In the genomic region with DNA sequence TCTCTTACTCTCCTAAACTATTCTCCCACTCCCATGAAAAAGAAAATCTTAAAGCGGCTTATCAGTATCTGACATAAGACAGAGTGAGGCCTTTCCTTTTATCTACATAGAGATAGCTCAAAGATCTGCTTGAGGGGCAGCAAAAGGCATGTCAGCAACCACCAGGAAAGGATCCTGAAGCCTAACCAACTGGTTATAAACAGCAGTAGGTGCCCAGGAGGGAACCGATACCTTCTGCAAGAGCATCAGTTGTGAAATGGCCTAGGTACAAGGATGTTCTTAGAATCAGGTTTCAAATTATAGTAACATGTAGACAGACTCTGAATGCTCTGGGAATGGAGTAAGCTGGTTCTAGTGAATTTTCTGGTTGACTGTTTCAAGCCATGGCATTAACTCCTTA, we compare ENCODE assay signal across 14 cellular contexts. TPM values are rescaled to one million over a fixed set of nuclear protein-coding genes. Genes with fewer than 3 reads are reported as not detected.
A peak's percentile ranks its signal among the peaks of the same experiment; 100 is the strongest.
DNase-seq lines count a peak whose midpoint lies in the region; ATAC-seq, FAIRE-seq and TF ChIP-seq lines count a peak whose summit lies in the region.
"Had no signal": no experiment of that assay in that cellular context is flagged by ENCODE, and none has a peak within 500 bp of the region (broad histone marks: within the 10 kb centered on the region; RNA-seq: fewer than 3 reads in every experiment).

No MANE protein-coding gene starts in this region.

- H3K4me1 Mint-ChIP-seq in naive thymus-derived CD8-positive, alpha-beta T cell, result peaks cover 51 to 98% (median 96%) of the 10 kb centered on the region in 4 donors

- H2AFZ ChIP-seq in HepG2 (ENCODE audit: low read length), result no peak overlapping the region
- no peak overlapping the region for H2AFZ ChIP-seq in GM12878 (ENCODE audit: control insufficient read depth, low read depth, low read length)

- no peaks in the 10 kb centered on the region for H3K9me3 ChIP-seq in HepG2 (ENCODE audit: low read length)
- no peaks in the 10 kb centered on the region for H3K9me3 ChIP-seq in right lobe of liver
- H3K9me3 ChIP-seq in GM12878 (replicated peaks; ENCODE audit: control insufficient read depth, insufficient read depth, low read length), result no peaks in the 10 kb centered on the region
- H3K9me3 ChIP-seq in uterus, result no peaks in the 10 kb centered on the region
- H3K9me3 ChIP-seq: adrenal gland had no signal

- FAIRE-seq in HepG2 (lab: Jason Lieb, UNC) (no peak), GM12878 (lab: Jason Lieb, UNC) (no peak)
- FAIRE-seq: urothelium cell line had no signal

- peak overlapping the region; percentile 76 for H3K27ac ChIP-seq in HepG2 (ENCODE audit: extremely low read length, insufficient read depth, low read length)
- H3K27ac ChIP-seq in right lobe of liver, result peak overlapping the region in 1 of 3 donors; percentile 4
- H3K27ac ChIP-seq in GM12878 (ENCODE audit: control insufficient read depth, insufficient read depth), result peak overlapping the region; percentile 62
- H3K27ac ChIP-seq in uterus, result no peak overlapping the region

- WGBS in HepG2 (ENCODE audit: low lambda C conversion rate), result 97% methylated on average over 2 of the region's 2 CpGs
- 93% methylated on average over 2 of the region's 2 CpGs for WGBS in right lobe of liver (ENCODE audit: insufficient coverage, low coverage, low lambda C conversion rate, missing lambda C conversion rate)
- 97% methylated on average over 2 of the region's 2 CpGs for WGBS in GM12878 (ENCODE audit: insufficient coverage, insufficient replicate concordance, low lambda C conversion rate, missing lambda C conversion rate)

- BruUV-seq in HepG2 (replicated peaks; lab: Mats Ljungman, UMichigan) (no TSS peak), GM12878 (replicated peaks; lab: Mats Ljungman, UMichigan) (no TSS peak)

- H3K9me3 Mint-ChIP-seq in naive thymus-derived CD8-positive, alpha-beta T cell, result no peaks in the 10 kb centered on the region

- RAD21 ChIA-PET in GM12878 (lab: Charles Lee; ENCODE audit: unreplicated experiment), result interaction anchor here (0.6 to 6.1 kb wide), 12 partner anchors 8 to 805 kb away, joined by 3 to 64 read pairs (median 10); no protein-coding TSS in a partner anchor

- H3K36me3 ChIP-seq in HepG2 (replicated peaks in 1 of 2; ENCODE audit: control insufficient read depth in 1 of 2, insufficient read depth in 2 of 2, low read length in 2 of 2), result no peaks in the 10 kb centered on the region
- H3K36me3 ChIP-seq in right lobe of liver, result no peaks in the 10 kb centered on the region
- peaks cover 0 to 3% of the 10 kb centered on the region in 2 experiments; a peak in 2 of 4 replicates for H3K36me3 ChIP-seq in GM12878 (ENCODE audit: control insufficient read depth in 2 of 2, insufficient read depth in 2 of 2, low read length in 1 of 2)
- H3K36me3 ChIP-seq in uterus, result no peaks in the 10 kb centered on the region
- H3K36me3 ChIP-seq: adrenal gland had no signal

- TF ChIP-seq EP300 in HepG2 (IDR thresholded peaks at IDR 0.05; ENCODE audit: low read depth in 2 of 2, low read length in 2 of 2) (no peak), HepG2 (CRISPR knock-in tag; IDR thresholded peaks at IDR 0.05; ENCODE audit: borderline replicate concordance) (no peak), GM12878 (IDR thresholded peaks at IDR 0.05; ENCODE audit: borderline replicate concordance in 1 of 2, control insufficient read depth in 1 of 2, low read depth in 2 of 2, low read length in 2 of 2) (no peak)

- H3K79me2 ChIP-seq in HepG2 (ENCODE audit: insufficient read depth, low read length), result peaks cover 91% of the 10 kb centered on the region
- peaks cover 95% of the 10 kb centered on the region for H3K79me2 ChIP-seq in GM12878 (ENCODE audit: control insufficient read depth, insufficient read depth, low read length)

- 0 out of 2 replicates have a peak, but pooled peaks cover 4% of the 10 kb centered on the region for H4K20me1 ChIP-seq in HepG2 (ENCODE audit: insufficient read depth, low read length)
- H4K20me1 ChIP-seq in GM12878 (ENCODE audit: control insufficient read depth, insufficient read depth), result 0 out of 2 replicates have a peak, but pooled peaks cover 5% of the 10 kb centered on the region

- peaks cover under 1 to 5% (median 1%) of the 10 kb centered on the region in 3 donors for H3K36me3 Mint-ChIP-seq in naive thymus-derived CD8-positive, alpha-beta T cell

- H3K9ac ChIP-seq in HepG2 (ENCODE audit: insufficient read depth, low read depth, low read length) (peak overlapping the region; percentile 56; the same call in 1 of the 2 replicates), GM12878 (ENCODE audit: control insufficient read depth, insufficient read depth, low read length) (no peak overlapping the region)

- ATAC-seq in HepG2 (no peak), right lobe of liver (no peak), GM12878 (peak; percentile 9; the same call in 1 of the 3 replicates)
- no peak for ATAC-seq in naive thymus-derived CD8-positive, alpha-beta T cell

- H3K4me3 Mint-ChIP-seq in naive thymus-derived CD8-positive, alpha-beta T cell, result peak overlapping the region in 6 of 10 donors; percentile 3 to 70 (median 50)

- no peak for TF ChIP-seq POLR2A in HepG2 (IDR thresholded peaks at IDR 0.05; ENCODE audit: insufficient read depth in 1 of 2, low read depth in 2 of 2, low read length in 2 of 2)
- no peak for TF ChIP-seq POLR2A in right lobe of liver (IDR thresholded peaks at IDR 0.05)
- no peak for TF ChIP-seq POLR2A in GM12878 (IDR thresholded peaks at IDR 0.05; ENCODE audit: low read depth, low read length)
- TF ChIP-seq POLR2A in uterus (IDR thresholded peaks at IDR 0.05), result no peak

- in situ Hi-C loops in HepG2 (cut with HindIII; ENCODE audit: extremely low pct_ligation_motif_present, low pct_unique_long_range_greater_than_20kb) (no loop called here), GM12878 (cut with MboI) (no loop called here)

- SMC1A ChIA-PET in GM12878 (lab: Charles Lee; ENCODE audit: uncharacterized antibody, unreplicated experiment), result interaction anchor here (0.6 to 9.3 kb wide), 12 partner anchors 11 to 347 kb away, joined by 3 to 89 read pairs (median 6); no protein-coding TSS in a partner anchor

- peak overlapping the region in 9 of 10 donors; percentile 17 to 80 (median 59) for H3K27ac Mint-ChIP-seq in naive thymus-derived CD8-positive, alpha-beta T cell

- peak overlapping the region; percentile 70 for H3K4me2 ChIP-seq in HepG2 (ENCODE audit: low read depth, low read length)
- 0 out of 2 replicates have a peak overlapping the region, but pooled peaks have one; percentile 81 for H3K4me2 ChIP-seq in GM12878 (ENCODE audit: control insufficient read depth, insufficient read depth)

- peaks cover 74% of the 10 kb centered on the region for H3K4me1 ChIP-seq in HepG2 (ENCODE audit: insufficient read depth, low read length)
- H3K4me1 ChIP-seq in right lobe of liver, result peaks cover 0 to 32% (median 8%) of the 10 kb centered on the region in 4 donors
- H3K4me1 ChIP-seq in GM12878 (ENCODE audit: control insufficient read depth, insufficient read depth, low read length), result peaks cover 61% of the 10 kb centered on the region
- H3K4me1 ChIP-seq in uterus, result peaks cover 0 to 6% of the 10 kb centered on the region in 2 donors

- POLR2A ChIA-PET in HepG2 (lab: Yijun Ruan, JAX), result interaction anchor here (1.3 to 2.9 kb wide), 3 partner anchors 8 to 22 kb away, joined by 5 to 21 read pairs (median 8); partner anchors contain the start of gene JARID2
- POLR2A ChIA-PET in GM12878 (lab: Charles Lee), result interaction anchor here (0.9 to 2.8 kb wide), 6 partner anchors 13 to 57 kb away, joined by 3 to 12 read pairs (median 6); partner anchors contain the start of gene JARID2
- POLR2A ChIA-PET in naive thymus-derived CD8-positive, alpha-beta T cell (lab: Charles Lee), result interaction anchor here (1.0 to 2.1 kb wide), 2 partner anchors 13 to 18 kb away, joined by 3 to 8 read pairs; no protein-coding TSS in a partner anchor

- intact Hi-C loops in HepG2 (cut with micrococcal nuclease; ENCODE audit: unreplicated experiment), result loop anchor here (2.0 kb wide), 2 partner anchors 14 to 18 kb away; no protein-coding TSS in a partner anchor
- intact Hi-C loops in right lobe of liver (cut with DNase I), result no loop called here
- intact Hi-C loops in GM12878 (cut with micrococcal nuclease; ENCODE audit: unreplicated experiment), result loop anchor here (5.0 kb wide), 1 partner anchor 35 kb away; no protein-coding TSS in a partner anchor
- intact Hi-C loops in uterus (cut with DNase I; ENCODE audit: low total_unique reads), result no loop called here

- TF ChIP-seq CTCF in HepG2 (CRISPR knock-in tag; IDR thresholded peaks at IDR 0.05) (no peak), right lobe of liver (IDR thresholded peaks at IDR 0.05) (no peak), GM12878 (IDR thresholded peaks at IDR 0.05 in 2 of 3, conservative IDR thresholded peaks at IDR 0.05 in 1 of 3; ENCODE audit: control insufficient read depth in 2 of 3, extremely low read depth in 1 of 3, insufficient read depth in 1 of 3, low read depth in 3 of 3, low read length in 3 of 3) (no peak), uterus (IDR thresholded peaks at IDR 0.05) (no peak)

- H3K27me3 Mint-ChIP-seq in naive thymus-derived CD8-positive, alpha-beta T cell, result no peaks in the 10 kb centered on the region

- H3K4me3 ChIP-seq in HepG2 (replicated peaks in 1 of 3; ENCODE audit: insufficient read depth in 1 of 3, low read depth in 2 of 3, low read length in 3 of 3), result no peak overlapping the region
- no peak overlapping the region for H3K4me3 ChIP-seq in right lobe of liver
- no peak overlapping the region for H3K4me3 ChIP-seq in GM12878
- no peak overlapping the region for H3K4me3 ChIP-seq in uterus
- H3K4me3 ChIP-seq: adrenal gland had no signal

- no peak for DNase-seq in HepG2 (ENCODE audit: low spot score)
- DNase-seq in right lobe of liver, result no peak
- no peak for DNase-seq in GM12878 (ENCODE audit: low read depth, low spot score)
- DNase-seq in naive thymus-derived CD8-positive, alpha-beta T cell, result no peak
- no peak for DNase-seq in uterus
- no peak for DNase-seq in stimulated activated CD4-positive, alpha-beta T cell treated with anti-CD3 and anti-CD28 coated beads, Interleukin-1b, Interleukin-23, amount 100 ng/mL, for 48 hours
- no peak for DNase-seq in SW 1271 (lab: John Stamatoyannopoulos, UW)
- no peak for DNase-seq in NCI-H1930 (lab: John Stamatoyannopoulos, UW)
- DNase-seq: adrenal gland, DMS53, NCI-H1105 treated with DMSO at 0.1 percent for 48 hours, NCI-H526 treated with DMSO at 0.1 percent for 48 hours, T1000 had no signal

- H3K27me3 ChIP-seq in HepG2 (ENCODE audit: control insufficient read depth in 1 of 2, insufficient read depth in 2 of 2, low read length in 2 of 2) (no peaks in the 10 kb centered on the region), right lobe of liver (no peaks in the 10 kb centered on the region), GM12878 (replicated peaks in 1 of 2; ENCODE audit: control insufficient read depth in 2 of 2, insufficient read depth in 2 of 2, low read length in 1 of 2) (no peaks in the 10 kb centered on the region), uterus (no peaks in the 10 kb centered on the region)
- H3K27me3 ChIP-seq: adrenal gland had no signal

- CTCF ChIA-PET in HepG2 (lab: Yijun Ruan, JAX; ENCODE audit: low intra/inter-chr PET ratio, low total read pairs) (no interaction called here), GM12878 (lab: Yijun Ruan, JAX) (interaction anchor here (1.3 to 3.0 kb wide), 4 partner anchors 11 to 121 kb away, joined by 3 to 21 read pairs (median 8); no protein-coding TSS in a partner anchor)

- TF ChIP-seq RAD21 in HepG2 (CRISPR knock-in tag; IDR thresholded peaks at IDR 0.05) (no peak), GM12878 (IDR thresholded peaks at IDR 0.05; ENCODE audit: insufficient read depth, low read depth, low read length) (no peak)

RNA-seq across cellular contexts. Expression of gene JARID2, which starts 21.4 kb away (rescaled TPM):
- total RNA-seq in HepG2 (2016; rRNA removed; fragmentation: Illumina TruSeq; extraction: Trizol) (10.0 and 10.3 TPM in 2 replicates), right lobe of liver (1 to 10 TPM; 2.5 to 3.9 (median 3.0) TPM), GM12878 (2014; rRNA removed) (11.2 and 11.8 TPM in 2 replicates), GM12878 (2014; rRNA removed; fragmentation: Illumina TruSeq; extraction: Trizol) (12.4 and 13.4 TPM in 2 replicates), GM12878 (2021) (19.7 and 21.1 TPM in 2 replicates), uterus (10 to 100 TPM in 2 of 4 donors, 1 to 10 TPM in 2; 2.6 to 15.8 (median 8.0) TPM)
- total RNA-seq in HepG2 (2016; cell fraction: cytosol; rRNA removed; fragmentation: Illumina TruSeq; extraction: Trizol; ENCODE audit: low read depth), result 1.0 and 1.4 TPM in 2 replicates
- total RNA-seq in HepG2 (2016; cell fraction: insoluble cytoplasmic fraction; rRNA removed; fragmentation: Illumina TruSeq; extraction: Trizol), result 9.6 and 10.6 TPM in 2 replicates
- 2.7 and 2.8 TPM in 2 replicates for total RNA-seq in HepG2 (2016; cell fraction: membrane; rRNA removed; fragmentation: Illumina TruSeq; extraction: Trizol)
- total RNA-seq in HepG2 (2016; cell fraction: nucleus; rRNA removed; fragmentation: Illumina TruSeq; extraction: Trizol), result 10.4 and 13.0 TPM in 2 replicates
- polyA plus RNA-seq in HepG2 (2011; rRNA removed) (7.5 TPM in 2 replicates), GM12878 (2011; rRNA removed) (17.9 and 21.6 TPM in 2 replicates), GM12878 (2014; fragmentation: Illumina TruSeq; extraction: Trizol) (13.7 and 14.6 TPM in 2 replicates), GM12878 (2014; fragmentation: Nextera tagmentation; extraction: Ambion mirVana) (1 to 10 TPM; 4.2 to 5.2 TPM), GM12878 (2014; rRNA removed) (12.2 and 12.7 TPM in 2 replicates), GM12878 (2016; fragmentation: Nextera tagmentation; extraction: Ambion mirVana) (1 to 10 TPM; 5.9 to 7.4 TPM)
- polyA plus RNA-seq in HepG2 (2011; cell fraction: cytosol; rRNA removed), result 5.9 and 6.7 TPM in 2 replicates
- polyA plus RNA-seq in HepG2 (2011; cell fraction: nucleus; rRNA removed), result 11.8 and 13.9 TPM in 2 replicates
- 7.9 and 9.2 TPM in 2 replicates for polyA plus RNA-seq in HepG2 (2012)
- 0.23 and 0.37 TPM in 2 replicates for polyA plus RNA-seq in HepG2 (2016; cell fraction: cytosol; fragmentation: Illumina TruSeq; extraction: Trizol; ENCODE audit: low read depth)
- 8.5 and 10.1 TPM in 2 replicates for polyA plus RNA-seq in HepG2 (2016; cell fraction: insoluble cytoplasmic fraction; fragmentation: Illumina TruSeq; extraction: Trizol; ENCODE audit: low read depth)
- 1.2 and 1.3 TPM in 2 replicates for polyA plus RNA-seq in HepG2 (2016; cell fraction: membrane; fragmentation: Illumina TruSeq; extraction: Trizol; ENCODE audit: low read depth)
- 13.6 and 14.4 TPM in 2 replicates for polyA plus RNA-seq in HepG2 (2016; cell fraction: nucleus; fragmentation: Illumina TruSeq; extraction: Trizol; ENCODE audit: insufficient read depth, low read depth)
- polyA minus RNA-seq in HepG2 (2011; rRNA and poly(A)+ RNA removed; ENCODE audit: low replicate concordance), result 8.4 and 12.4 TPM in 2 replicates
- polyA minus RNA-seq in HepG2 (2011; cell fraction: cytosol; rRNA and poly(A)+ RNA removed), result 8.4 TPM in 2 replicates
- 20.6 and 22.3 TPM in 2 replicates for polyA minus RNA-seq in HepG2 (2011; cell fraction: nucleus; rRNA and poly(A)+ RNA removed)
- 86.6 and 96.7 TPM in 2 replicates for total RNA-seq in GM12878 (2013; cell fraction: nucleolus; rRNA removed)
- 5.4 TPM for polyA plus RNA-seq in GM12878 (2011; ENCODE audit: low read depth)
- 20.8 and 21.1 TPM in 2 replicates for polyA plus RNA-seq in GM12878 (2011; cell fraction: cytosol; rRNA removed)
- polyA plus RNA-seq in GM12878 (2011; cell fraction: nucleus; rRNA removed), result 42.4 and 49.0 TPM in 2 replicates
- 11.3 and 12.0 TPM in 2 replicates for polyA plus RNA-seq in GM12878 (2012)
- polyA minus RNA-seq in GM12878 (2011; rRNA and poly(A)+ RNA removed), result 33.6 and 37.9 TPM in 2 replicates
- polyA minus RNA-seq in GM12878 (2011; cell fraction: cytosol; rRNA and poly(A)+ RNA removed), result 12.0 and 16.0 TPM in 2 replicates
- 29.5 and 42.3 TPM in 2 replicates for polyA minus RNA-seq in GM12878 (2011; cell fraction: nucleus; rRNA and poly(A)+ RNA removed)
- 10 to 100 TPM; 23.0 to 23.5 TPM for total RNA-seq in naive thymus-derived CD8-positive, alpha-beta T cell
- 10 to 100 TPM in 2 of 3 donors, 1 to 10 TPM in 1; 7.6 to 11.8 (median 10.1) TPM for polyA plus RNA-seq in naive thymus-derived CD8-positive, alpha-beta T cell

Comparison
In these comparisons a context has a peak if more than half of its experiments do, and no peak if none do; other contexts are left out.
1. intact Hi-C loops: an anchor here in HepG2 (2.0 kb wide) and GM12878 (5.0 kb wide); none called in right lobe of liver and uterus.
2. H3K27ac ChIP-seq: peak in HepG2 (single experiment) and GM12878 (single experiment); none in uterus (0 of 2).